11 cellular contexts compared by ENCODE assay signal in genomic region chr7:139853576-139854511, GRCh38. TPM values are rescaled to one million over a fixed set of nuclear protein-coding genes. Genes with fewer than 3 reads are reported as not detected.
DNase-seq lines count a peak whose midpoint lies in the region; ATAC-seq, FAIRE-seq and TF ChIP-seq lines count a peak whose summit lies in the region.
"Had no signal": no experiment of that assay in that cellular context is flagged by ENCODE, and none has a peak within 500 bp of the region (broad histone marks: within the 10 kb centered on the region; RNA-seq: fewer than 3 reads in every experiment).

No MANE protein-coding gene starts in this region.

- CTCF ChIA-PET in A549 (lab: Yijun Ruan, JAX): interaction anchor here (0.6 kb wide), 1 partner anchor 87 kb away, joined by 4 read pairs; no protein-coding TSS in a partner anchor

- FAIRE-seq in A549 (lab: Jason Lieb, UNC): no peak
- FAIRE-seq: islet of Langerhans had no signal

- no peak for ATAC-seq in A549
- no peak for ATAC-seq in HG02852 (IDR thresholded peaks at IDR 0.05; ENCODE audit: unreplicated experiment)
- ATAC-seq in GM19351 (IDR thresholded peaks at IDR 0.05; ENCODE audit: unreplicated experiment): no peak
- no peak for ATAC-seq in GM18870 (IDR thresholded peaks at IDR 0.05; ENCODE audit: unreplicated experiment)

- TF ChIP-seq EP300 in A549 (IDR thresholded peaks at IDR 0.05): no peak

- DNase-seq in A549 (ENCODE audit: low read depth in 1 of 2, low spot score in 1 of 2) (peak in 1 of 2 experiments; percentile 24), KBM-7 (peak; percentile 25), breast epithelium (ENCODE audit: low spot score in 2 of 2) (no peak), C1 segment of cervical spinal cord (lab: John Stamatoyannopoulos, UW) (no peak)
- DNase-seq: Calu3, SHP77 had no signal

- no peak for TF ChIP-seq CTCF in A549 (IDR thresholded peaks at IDR 0.05)
- no peak for TF ChIP-seq CTCF in breast epithelium (IDR thresholded peaks at IDR 0.05)

- WGBS in A549 (ENCODE audit: missing lambda C conversion rate): 78% methylated on average over 9 of the region's 9 CpGs

- H3K27me3 ChIP-seq in breast epithelium: no peaks in the 10 kb centered on the region
- no peaks in the 10 kb centered on the region for H3K27me3 ChIP-seq in muscle layer of duodenum (ENCODE audit: low read depth, low read length)

- peaks cover 7% of the 10 kb centered on the region; the same call in 2 of the 3 replicates for H3K4me1 ChIP-seq in A549
- no peaks in the 10 kb centered on the region for H3K4me1 ChIP-seq in breast epithelium
- no peaks in the 10 kb centered on the region for H3K4me1 ChIP-seq in muscle layer of duodenum (ENCODE audit: control insufficient read depth in 1 of 2, insufficient read depth in 2 of 2, low read length in 2 of 2)

- H3K27ac ChIP-seq in A549: peak overlapping the region in 1 of 2 experiments; percentile 58; a peak in 1 of 6 replicates
- H3K27ac ChIP-seq in breast epithelium: peak overlapping the region; percentile 45 to 81
- H3K27ac ChIP-seq in muscle layer of duodenum (ENCODE audit: low read length): peak overlapping the region; percentile 8

- H3K9me3 ChIP-seq in A549: no peaks in the 10 kb centered on the region
- H3K9me3 ChIP-seq in breast epithelium: no peaks in the 10 kb centered on the region
- no peaks in the 10 kb centered on the region for H3K9me3 ChIP-seq in muscle layer of duodenum (ENCODE audit: control insufficient read depth in 1 of 2, low read length in 2 of 2)

- no peak overlapping the region for H3K4me2 ChIP-seq in A549

- POLR2A ChIA-PET in A549 (lab: Yijun Ruan, JAX): no interaction called here

- no peak for TF ChIP-seq POLR2A in A549 (IDR thresholded peaks at IDR 0.05; ENCODE audit: low read length)
- no peak for TF ChIP-seq POLR2A in breast epithelium (IDR thresholded peaks at IDR 0.05)

- TF ChIP-seq RAD21 in A549 (conservative IDR thresholded peaks at IDR 0.05 in 1 of 2, IDR thresholded peaks at IDR 0.05 in 1 of 2): no peak

- intact Hi-C loops in breast epithelium (cut with DNase I; ENCODE audit: low total_unique reads): no loop called here

- no peak overlapping the region for H3K4me3 ChIP-seq in A549
- no peak overlapping the region for H3K4me3 ChIP-seq in breast epithelium
- H3K4me3 ChIP-seq in muscle layer of duodenum (ENCODE audit: low read depth in 1 of 2, low read length in 2 of 2): no peak overlapping the region

- in situ Hi-C loops in KBM-7 (cut with MboI; ENCODE audit: low pct_unique_long_range_greater_than_20kb, low sequenced_read_pairs): no loop called here

- no peaks in the 10 kb centered on the region for H3K36me3 ChIP-seq in breast epithelium
- peaks cover 0 to 3% of the 10 kb centered on the region in 2 donors for H3K36me3 ChIP-seq in muscle layer of duodenum (ENCODE audit: control insufficient read depth in 1 of 2, insufficient read depth in 2 of 2, low read length in 2 of 2)

TF ChIP-seq in A549, 52 proteins besides CTCF, POLR2A, EP300 and RAD21:
- TF ChIP-seq FOSL2 (IDR thresholded peaks at IDR 0.05) (no peak), FOSL2 (CRISPR knock-in tag; IDR thresholded peaks at IDR 0.05) (peak; percentile 49; the same call in 1 of the 2 replicates), CEBPB (IDR thresholded peaks at IDR 0.05) (peak in 1 of 2 experiments; percentile 69; a peak in 1 of 4 replicates), SMC3 (IDR thresholded peaks at IDR 0.05) (no peak)

RNA-seq across cellular contexts. Expression of gene TBXAS1, which starts 24.8 kb away (rescaled TPM):
- polyA plus RNA-seq in A549 (2011; rRNA removed) (11.6 and 13.8 TPM in 2 replicates), A549 (2017; fragmentation: RNase III; extraction: RNeasy Plus Mini Kit Qiagen cat#74134 plus additional on column Dnase treatment) (8.5 to 8.8 TPM (median 8.8 TPM) in 3 replicates)
- 6.3 and 6.9 TPM in 2 replicates for polyA plus RNA-seq in A549 (2012; cell fraction: cytosol; rRNA removed)
- 8.8 and 11.8 TPM in 2 replicates for polyA plus RNA-seq in A549 (2012; cell fraction: nucleus; rRNA removed)
- 9.2 and 15.5 TPM in 2 replicates for polyA minus RNA-seq in A549 (2011; rRNA and poly(A)+ RNA removed)
- 10 to 100 TPM; 17.7 to 59.8 (median 17.9) TPM for total RNA-seq in breast epithelium
